Comparison of ENCODE assay signal across 9 cellular contexts in the genomic region with DNA sequence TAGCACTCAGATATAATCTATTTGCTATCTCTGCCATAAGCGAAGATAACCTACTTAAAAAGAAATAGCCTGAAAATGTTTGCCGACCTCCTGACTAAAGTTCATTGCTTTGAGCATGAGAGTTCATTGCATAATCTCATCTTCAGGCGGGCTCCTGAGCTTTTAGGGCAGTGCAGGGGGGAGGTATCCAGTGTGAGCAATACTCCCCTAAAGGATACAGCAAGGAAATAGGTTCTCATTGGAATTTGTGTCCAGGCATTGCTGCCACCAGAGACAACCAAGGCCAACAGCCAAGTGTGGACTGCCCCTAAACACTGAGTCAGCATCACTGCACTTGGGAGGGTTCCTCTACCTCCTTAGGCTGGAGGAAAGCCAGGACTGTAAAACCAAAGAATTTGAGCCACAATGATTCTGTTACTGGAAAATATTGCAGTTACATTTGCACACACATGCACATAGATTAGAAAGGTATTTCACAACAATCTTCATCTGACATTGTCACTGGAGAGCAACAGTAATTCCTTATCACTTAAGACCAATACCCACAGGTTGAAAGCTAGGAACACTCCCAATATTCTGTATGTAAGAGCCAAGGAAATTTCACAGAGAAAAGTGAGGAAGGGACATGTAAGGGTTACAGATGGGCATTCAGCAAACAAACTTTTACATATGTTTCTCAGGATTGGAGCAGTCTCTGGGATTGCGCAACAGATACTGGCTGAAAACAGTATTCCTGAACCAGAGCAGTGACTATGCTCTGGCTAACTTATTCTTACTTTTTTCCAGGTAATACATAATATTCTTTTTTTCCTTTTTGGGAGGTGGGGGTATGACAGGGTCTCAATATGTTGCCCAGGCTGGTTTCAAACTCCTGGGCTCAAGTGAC.
A peak's percentile ranks its signal among the peaks of the same experiment; 100 is the strongest.
DNase-seq lines count a peak whose midpoint lies in the region; ATAC-seq and TF ChIP-seq lines count a peak whose summit lies in the region.
"Had no signal": no experiment of that assay in that cellular context is flagged by ENCODE, and none has a peak within 500 bp of the region (broad histone marks: within the 10 kb centered on the region; RNA-seq: fewer than 3 reads in every experiment).

No MANE protein-coding gene starts in this region.

- 79 to 86% methylated on average over 4 of the region's 4 CpGs for WGBS in heart right ventricle, 2 donors
- WGBS in smooth muscle cell (ENCODE audit: low lambda C conversion rate): 66% methylated on average over 4 of the region's 4 CpGs
- WGBS in H9 (ENCODE audit: extremely low coverage, insufficient read length, low lambda C conversion rate): no CpG with 5 or more reads among the region's 4 CpGs

- no peak overlapping the region for H2BK5ac ChIP-seq in H9 (ENCODE audit: insufficient read length, low read length)

- DNase-seq in HFFc6: peak; percentile 89
- DNase-seq in adipocyte (ENCODE audit: low read depth): peak; percentile 92
- DNase-seq in heart right ventricle: no peak
- no peak for DNase-seq in smooth muscle cell (lab: John Stamatoyannopoulos, UW; ENCODE audit: unreplicated experiment)
- no peak for DNase-seq in GM23338 (ENCODE audit: low spot score)
- no peak for DNase-seq in H9
- no peak for DNase-seq in T-helper 2 cell treated with Interferon-gamma antibody and Interleukin-4, amounts not matched to agents 5 μg/mL and 100 μg/mL, for 36 hours (ENCODE audit: low spot score)
- DNase-seq in activated CD4-positive, alpha-beta T cell treated with anti-CD3 and anti-CD28 coated beads, Interleukin-2, amount 10 ng/mL, durations not matched to agents 7 days and 5 days: no peak
- DNase-seq: activated CD4-positive, alpha-beta T cell treated with anti-CD3 and anti-CD28 coated beads, Interleukin-2, amount 50 U/mL, for 4 hours had no signal

- no peak overlapping the region for H2BK120ac ChIP-seq in H9 (ENCODE audit: low read depth, low read length, poor library complexity, severe bottlenecking)

- no peak overlapping the region for H3K56ac ChIP-seq in H9 (ENCODE audit: insufficient read length, low read depth, low read length)

- H3K23ac ChIP-seq in H9 (ENCODE audit: insufficient read length, low read depth, low read length): no peak overlapping the region

- no peak overlapping the region for H3K4me3 ChIP-seq in adipocyte (ENCODE audit: low read length)
- no peak overlapping the region for H3K4me3 ChIP-seq in heart right ventricle
- H3K4me3 ChIP-seq in smooth muscle cell: no peak overlapping the region
- H3K4me3 ChIP-seq in GM23338: no peak overlapping the region

- no peak overlapping the region for H3K9ac ChIP-seq in adipocyte (ENCODE audit: low read length)
- no peak overlapping the region for H3K9ac ChIP-seq in smooth muscle cell (ENCODE audit: low read depth)
- no peak overlapping the region for H3K9ac ChIP-seq in H9 (ENCODE audit: extremely low read depth, insufficient read length, low read length)

- H3K27ac Mint-ChIP-seq in HFFc6 (peak overlapping the region; percentile 66), GM23338 (no peak overlapping the region), H9 (no peak overlapping the region)
- H3K27ac Mint-ChIP-seq in T-helper 2 cell treated with Interferon-gamma antibody and Interleukin-4, amounts not matched to agents 5 μg/mL and 100 μg/mL, for 36 hours: no peak overlapping the region
- no peak overlapping the region for H3K27ac Mint-ChIP-seq in activated CD4-positive, alpha-beta T cell treated with anti-CD3 and anti-CD28 coated beads, Interleukin-2, amount 10 ng/mL, durations not matched to agents 7 days and 5 days

- no peak overlapping the region for H4K91ac ChIP-seq in H9 (ENCODE audit: insufficient read length, low read depth, low read length)

- H2BK12ac ChIP-seq in H9 (ENCODE audit: insufficient read length, low read depth, low read length): no peak overlapping the region

- peak overlapping the region; percentile 30 for H3K4me2 ChIP-seq in smooth muscle cell
- H3K4me2 ChIP-seq in GM23338: no peak overlapping the region
- H3K4me2 ChIP-seq in H9 (ENCODE audit: insufficient read depth, insufficient read length, low read length): no peak overlapping the region

- no peaks in the 10 kb centered on the region for H3K36me3 ChIP-seq in adipocyte (ENCODE audit: control insufficient read depth, insufficient read depth, low read length, severe bottlenecking)
- H3K36me3 ChIP-seq in heart right ventricle: no peaks in the 10 kb centered on the region
- no peaks in the 10 kb centered on the region for H3K36me3 ChIP-seq in smooth muscle cell (ENCODE audit: low read depth)
- H3K36me3 ChIP-seq in GM23338 (ENCODE audit: insufficient read depth): no peaks in the 10 kb centered on the region

- H3K9me3 ChIP-seq in adipocyte (ENCODE audit: control insufficient read depth, low read length) (no peaks in the 10 kb centered on the region), heart right ventricle (no peaks in the 10 kb centered on the region), smooth muscle cell (replicated peaks; ENCODE audit: low read depth) (no peaks in the 10 kb centered on the region), H9 (ENCODE audit: control insufficient read depth, low read depth, low read length) (no peaks in the 10 kb centered on the region)

- H3K23me2 ChIP-seq in H9 (ENCODE audit: insufficient read length, low read depth, low read length, poor library complexity, severe bottlenecking): no peaks in the 10 kb centered on the region

- no peaks in the 10 kb centered on the region for H3K79me1 ChIP-seq in H9 (ENCODE audit: insufficient read depth, low read depth, low read length, poor library complexity, severe bottlenecking)

- H3K9me3 Mint-ChIP-seq in HFFc6 (no peaks in the 10 kb centered on the region), GM23338 (no peaks in the 10 kb centered on the region), H9 (no peaks in the 10 kb centered on the region)
- H3K9me3 Mint-ChIP-seq in T-helper 2 cell treated with Interferon-gamma antibody and Interleukin-4, amounts not matched to agents 5 μg/mL and 100 μg/mL, for 36 hours: peaks cover 4% of the 10 kb centered on the region
- H3K9me3 Mint-ChIP-seq in activated CD4-positive, alpha-beta T cell treated with anti-CD3 and anti-CD28 coated beads, Interleukin-2, amount 10 ng/mL, durations not matched to agents 7 days and 5 days: no peaks in the 10 kb centered on the region

- H3K27me3 Mint-ChIP-seq in HFFc6 (ENCODE audit: insufficient read depth) (peaks cover 1% of the 10 kb centered on the region; the same call in 1 of the 2 replicates), GM23338 (ENCODE audit: insufficient read depth, low read depth, poor library complexity) (peaks cover 7% of the 10 kb centered on the region), H9 (ENCODE audit: low read depth) (no peaks in the 10 kb centered on the region)
- no peaks in the 10 kb centered on the region for H3K27me3 Mint-ChIP-seq in T-helper 2 cell treated with Interferon-gamma antibody and Interleukin-4, amounts not matched to agents 5 μg/mL and 100 μg/mL, for 36 hours (ENCODE audit: low read depth)
- no peaks in the 10 kb centered on the region for H3K27me3 Mint-ChIP-seq in activated CD4-positive, alpha-beta T cell treated with anti-CD3 and anti-CD28 coated beads, Interleukin-2, amount 10 ng/mL, durations not matched to agents 7 days and 5 days

- CTCF ChIA-PET in activated CD4-positive, alpha-beta T cell treated with anti-CD3 and anti-CD28 coated beads, Interleukin-2, amount 10 ng/mL, durations not matched to agents 7 days and 5 days (lab: Charles Lee): no interaction called here

- H4K5ac ChIP-seq in H9 (ENCODE audit: insufficient read length, low read depth, low read length): no peak overlapping the region

- TF ChIP-seq CTCF in HFFc6 (IDR thresholded peaks at IDR 0.05): no peak
- no peak for TF ChIP-seq CTCF in heart right ventricle (IDR thresholded peaks at IDR 0.05)
- TF ChIP-seq CTCF in smooth muscle cell (IDR thresholded peaks at IDR 0.05; ENCODE audit: borderline replicate concordance, insufficient read depth, poor library complexity, severe bottlenecking): no peak
- TF ChIP-seq CTCF in GM23338 (conservative IDR thresholded peaks at IDR 0.05; ENCODE audit: low read depth in 2 of 2): no peak
- no peak for TF ChIP-seq CTCF in H9 (conservative IDR thresholded peaks at IDR 0.05)

- H3K79me2 ChIP-seq in smooth muscle cell (ENCODE audit: low read depth) (no peaks in the 10 kb centered on the region), GM23338 (replicated peaks; ENCODE audit: insufficient read depth) (no peaks in the 10 kb centered on the region), H9 (ENCODE audit: insufficient read depth, low read length) (no peaks in the 10 kb centered on the region)

- H3K4me1 Mint-ChIP-seq in HFFc6 (ENCODE audit: low read depth) (peaks cover 29% of the 10 kb centered on the region), GM23338 (peaks cover 3% of the 10 kb centered on the region), H9 (peaks cover 6 to 8% of the 10 kb centered on the region in 2 experiments; a peak in 3 of 4 replicates)
- H3K4me1 Mint-ChIP-seq in T-helper 2 cell treated with Interferon-gamma antibody and Interleukin-4, amounts not matched to agents 5 μg/mL and 100 μg/mL, for 36 hours (ENCODE audit: low read depth): no peaks in the 10 kb centered on the region
- H3K4me1 Mint-ChIP-seq in activated CD4-positive, alpha-beta T cell treated with anti-CD3 and anti-CD28 coated beads, Interleukin-2, amount 10 ng/mL, durations not matched to agents 7 days and 5 days: no peaks in the 10 kb centered on the region

- H3K14ac ChIP-seq in H9 (ENCODE audit: insufficient read depth, low read length): no peak overlapping the region

- H4K20me1 ChIP-seq in smooth muscle cell (ENCODE audit: low read depth) (no peaks in the 10 kb centered on the region), GM23338 (replicated peaks; ENCODE audit: insufficient read depth) (no peaks in the 10 kb centered on the region), H9 (ENCODE audit: control insufficient read depth, insufficient read depth, insufficient read length) (no peaks in the 10 kb centered on the region)

- no peaks in the 10 kb centered on the region for H3F3A ChIP-seq in smooth muscle cell (ENCODE audit: low read depth)
- H3F3A ChIP-seq in GM23338 (replicated peaks; ENCODE audit: low read depth): no peaks in the 10 kb centered on the region

- H3K36me3 Mint-ChIP-seq in HFFc6 (ENCODE audit: low read depth): no peaks in the 10 kb centered on the region
- H3K36me3 Mint-ChIP-seq in GM23338 (ENCODE audit: low read depth): no peaks in the 10 kb centered on the region
- no peaks in the 10 kb centered on the region for H3K36me3 Mint-ChIP-seq in H9 (ENCODE audit: insufficient read depth in 1 of 3, low read depth in 3 of 3)
- no peaks in the 10 kb centered on the region for H3K36me3 Mint-ChIP-seq in T-helper 2 cell treated with Interferon-gamma antibody and Interleukin-4, amounts not matched to agents 5 μg/mL and 100 μg/mL, for 36 hours (ENCODE audit: low read depth)
- no peaks in the 10 kb centered on the region for H3K36me3 Mint-ChIP-seq in activated CD4-positive, alpha-beta T cell treated with anti-CD3 and anti-CD28 coated beads, Interleukin-2, amount 10 ng/mL, durations not matched to agents 7 days and 5 days (ENCODE audit: low read depth)

- H2AK5ac ChIP-seq in H9 (ENCODE audit: insufficient read length, low read length): no peak overlapping the region

- H3K18ac ChIP-seq in H9 (ENCODE audit: insufficient read length, low read depth, low read length): no peak overlapping the region

- H3K27ac ChIP-seq in heart right ventricle (no peak overlapping the region), smooth muscle cell (ENCODE audit: low read depth) (peak overlapping the region; percentile 28), GM23338 (ENCODE audit: low read depth) (no peak overlapping the region), H9 (ENCODE audit: insufficient read length, low read depth, low read length) (no peak overlapping the region)

- no peaks in the 10 kb centered on the region for H3K9me2 ChIP-seq in GM23338 (ENCODE audit: insufficient read depth)

- H3K27me3 ChIP-seq in adipocyte (replicated peaks; ENCODE audit: control insufficient read depth, insufficient read depth, low read length) (no peaks in the 10 kb centered on the region), heart right ventricle (no peaks in the 10 kb centered on the region), smooth muscle cell (ENCODE audit: low read depth) (no peaks in the 10 kb centered on the region), GM23338 (ENCODE audit: insufficient read depth) (no peaks in the 10 kb centered on the region), H9 (ENCODE audit: insufficient read depth, low read length) (no peaks in the 10 kb centered on the region)

- no peak overlapping the region for H2BK20ac ChIP-seq in H9 (ENCODE audit: low read depth, low read length, poor library complexity, severe bottlenecking)

- H3T11ph ChIP-seq in H9 (ENCODE audit: low read length): no peak overlapping the region

- peak overlapping the region; percentile 16; the same call in 1 of the 2 replicates for H3K4me3 Mint-ChIP-seq in HFFc6
- H3K4me3 Mint-ChIP-seq in GM23338: no peak overlapping the region
- no peak overlapping the region for H3K4me3 Mint-ChIP-seq in H9
- H3K4me3 Mint-ChIP-seq in T-helper 2 cell treated with Interferon-gamma antibody and Interleukin-4, amounts not matched to agents 5 μg/mL and 100 μg/mL, for 36 hours: no peak overlapping the region
- H3K4me3 Mint-ChIP-seq in activated CD4-positive, alpha-beta T cell treated with anti-CD3 and anti-CD28 coated beads, Interleukin-2, amount 10 ng/mL, durations not matched to agents 7 days and 5 days: no peak overlapping the region

- peak in 7 of 8 donors; percentile 24 to 77 (median 37) for ATAC-seq in heart right ventricle
- no peak for ATAC-seq in GM23338

- no peak overlapping the region for H4K8ac ChIP-seq in H9 (replicated peaks; ENCODE audit: insufficient read length, low read depth, low read length)

- POLR2A ChIA-PET in activated CD4-positive, alpha-beta T cell treated with anti-CD3 and anti-CD28 coated beads, Interleukin-2, amount 10 ng/mL, durations not matched to agents 7 days and 5 days (lab: Charles Lee): no interaction called here

- no peak overlapping the region for H2AFZ ChIP-seq in smooth muscle cell (ENCODE audit: low read depth)
- H2AFZ ChIP-seq in GM23338: no peak overlapping the region
- H2AFZ ChIP-seq in H9 (ENCODE audit: low read length): no peak overlapping the region

- no peak overlapping the region for H3K4ac ChIP-seq in H9 (ENCODE audit: low read depth, low read length)

- H3K4me1 ChIP-seq in adipocyte (ENCODE audit: control insufficient read depth, insufficient read depth, low read length): peaks cover 21% of the 10 kb centered on the region
- H3K4me1 ChIP-seq in heart right ventricle: peaks cover 0 to 28% (median 0%) of the 10 kb centered on the region in 9 donors
- no peaks in the 10 kb centered on the region for H3K4me1 ChIP-seq in smooth muscle cell (ENCODE audit: low read depth)
- no peaks in the 10 kb centered on the region; the same call in 1 of the 2 replicates for H3K4me1 ChIP-seq in GM23338 (ENCODE audit: insufficient read depth)
- H3K4me1 ChIP-seq in H9 (ENCODE audit: insufficient read depth, low read length): no peaks in the 10 kb centered on the region; the same call in 1 of the 2 replicates

- intact Hi-C loops in heart right ventricle (cut with DNase I): no loop called here

- H2BK15ac ChIP-seq in H9 (ENCODE audit: low read depth, low read length): no peak overlapping the region

Comparison
In these comparisons a context has a peak if more than half of its experiments do, and no peak if none do; other contexts are left out.
1. DNase-seq: peak in HFFc6 (single experiment) and adipocyte (single experiment); none in heart right ventricle (0 of 2), smooth muscle cell (single experiment), GM23338 (single experiment), H9 (single experiment), T-helper 2 cell treated with Interferon-gamma antibody and Interleukin-4, amounts not matched to agents 5 μg/mL and 100 μg/mL, for 36 hours (single experiment) and activated CD4-positive, alpha-beta T cell treated with anti-CD3 and anti-CD28 coated beads, Interleukin-2, amount 10 ng/mL, durations not matched to agents 7 days and 5 days (single experiment).